ENCODE assay signal across 2 cellular contexts in genomic region chr2:168431301-168432024, GRCh38.
TF ChIP-seq lines count a peak whose summit lies in the region.

No MANE protein-coding gene starts in this region.

TF ChIP-seq in GM23338, 12 proteins besides CTCF, POLR2A, EP300 and RAD21:
- TF ChIP-seq ZNF462 (CRISPR knock-in tag; IDR thresholded peaks at IDR 0.05), result no peak
- TF ChIP-seq JUNB (IDR thresholded peaks at IDR 0.05; ENCODE audit: unreplicated experiment), result no peak
- TF ChIP-seq CREB1 (CRISPR knock-in tag; IDR thresholded peaks at IDR 0.05; ENCODE audit: low read depth), result no peak

TF ChIP-seq in WTC11, 78 proteins besides CTCF, POLR2A, EP300 and RAD21 (continued from another document):
- TF ChIP-seq PRDM15 (CRISPR knock-in tag; IDR thresholded peaks at IDR 0.05), result no peak
- TF ChIP-seq NR2C2 (CRISPR knock-in tag; IDR thresholded peaks at IDR 0.05), result no peak
- no peak for TF ChIP-seq ELF4 (CRISPR knock-in tag; IDR thresholded peaks at IDR 0.05; ENCODE audit: low read depth)
- no peak for TF ChIP-seq ZNF512 (CRISPR knock-in tag; IDR thresholded peaks at IDR 0.05; ENCODE audit: borderline replicate concordance)
- no peak for TF ChIP-seq RELA (CRISPR knock-in tag; IDR thresholded peaks at IDR 0.05; ENCODE audit: borderline replicate concordance)
- no peak for TF ChIP-seq ETV6 (CRISPR knock-in tag; IDR thresholded peaks at IDR 0.05)
- TF ChIP-seq ZNF532 (CRISPR knock-in tag; IDR thresholded peaks at IDR 0.05; ENCODE audit: borderline replicate concordance), result no peak
- TF ChIP-seq E2F1 (CRISPR knock-in tag; IDR thresholded peaks at IDR 0.05), result no peak
- TF ChIP-seq ZNF232 (CRISPR knock-in tag; IDR thresholded peaks at IDR 0.05), result no peak
- TF ChIP-seq PREB (CRISPR knock-in tag; IDR thresholded peaks at IDR 0.05; ENCODE audit: borderline replicate concordance), result no peak
- TF ChIP-seq ZNF425 (CRISPR knock-in tag; conservative IDR thresholded peaks at IDR 0.05), result no peak
- TF ChIP-seq SMAD4 (CRISPR knock-in tag; IDR thresholded peaks at IDR 0.05), result no peak
